ENCODE assay signal across 8 cellular contexts in the genomic region with DNA sequence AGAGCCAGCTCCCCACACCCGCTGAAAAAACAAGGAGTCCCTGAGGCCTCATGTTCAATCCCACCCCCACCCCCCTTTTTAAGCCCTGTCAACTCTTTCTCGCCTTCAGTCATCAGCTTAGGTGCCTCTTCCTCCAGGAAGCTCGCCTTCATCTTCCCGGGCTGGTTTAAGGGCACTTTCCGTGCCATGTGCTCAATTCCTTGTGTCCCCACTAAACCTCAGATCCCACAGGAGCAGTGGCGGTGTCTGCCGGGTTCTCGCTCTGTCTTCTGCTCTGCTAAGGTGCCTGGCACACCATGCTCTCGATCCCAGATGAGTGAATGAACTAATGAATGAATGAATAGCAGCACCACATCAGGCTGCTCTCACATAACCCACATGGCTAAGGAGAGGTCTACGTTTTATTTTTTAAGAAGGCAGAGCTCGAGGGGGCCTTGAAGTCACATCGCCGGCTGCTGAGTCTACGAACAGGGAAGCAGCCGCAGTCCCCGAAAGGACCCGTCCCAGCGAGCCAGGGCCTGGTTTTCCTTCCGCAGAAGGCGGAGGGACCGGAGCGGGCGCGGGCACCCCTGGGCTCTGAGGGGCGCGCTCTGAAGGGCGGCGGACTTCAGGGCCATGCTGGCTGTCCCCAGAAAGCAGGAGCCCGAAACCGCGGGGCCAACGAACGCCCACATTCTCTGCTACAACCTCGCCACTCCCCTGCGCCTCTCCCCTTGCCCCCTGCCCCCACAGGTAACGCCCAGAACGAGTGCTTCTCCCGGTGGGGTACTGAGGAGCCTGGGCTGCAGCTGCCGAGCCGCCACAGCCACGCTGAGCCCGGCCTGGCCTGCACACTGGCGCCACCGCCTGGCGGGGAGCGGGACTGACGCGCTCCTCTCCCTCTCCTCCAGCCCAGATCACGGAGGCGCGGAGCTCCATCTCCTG.
DNase-seq lines count a peak whose midpoint lies in the region; ATAC-seq and TF ChIP-seq lines count a peak whose summit lies in the region.

No MANE protein-coding gene starts in this region.

- H3K27ac Mint-ChIP-seq in activated CD8-positive, alpha-beta memory T cell treated with anti-CD3 and anti-CD28 coated beads, Interleukin-2, amount 10 ng/mL, durations not matched to agents 7 days and 5 days: no peak overlapping the region

- no peaks in the 10 kb centered on the region for H3K36me3 Mint-ChIP-seq in activated CD8-positive, alpha-beta memory T cell treated with anti-CD3 and anti-CD28 coated beads, Interleukin-2, amount 10 ng/mL, durations not matched to agents 7 days and 5 days

- CTCF ChIA-PET in activated CD8-positive, alpha-beta memory T cell treated with anti-CD3 and anti-CD28 coated beads, Interleukin-2, amount 10 ng/mL, durations not matched to agents 7 days and 5 days (lab: Charles Lee): interaction anchor here (0.7 to 3.1 kb wide), 32 partner anchors 9 to 552 kb away, joined by 3 to 33 read pairs (median 4); no protein-coding TSS in a partner anchor

- peak overlapping the region; percentile 39 for H3K4me3 Mint-ChIP-seq in activated CD8-positive, alpha-beta memory T cell treated with anti-CD3 and anti-CD28 coated beads, Interleukin-2, amount 10 ng/mL, durations not matched to agents 7 days and 5 days

- peaks cover 43% of the 10 kb centered on the region for H3K27me3 Mint-ChIP-seq in activated CD8-positive, alpha-beta memory T cell treated with anti-CD3 and anti-CD28 coated beads, Interleukin-2, amount 10 ng/mL, durations not matched to agents 7 days and 5 days

- peak; percentile 83 for DNase-seq in Ammon's horn (ENCODE audit: low spot score)
- DNase-seq in NCI-H748 (lab: John Stamatoyannopoulos, UW; ENCODE audit: unreplicated experiment): peak; percentile 65
- DNase-seq in activated CD8-positive, alpha-beta memory T cell treated with anti-CD3 and anti-CD28 coated beads, Interleukin-2, amount 10 ng/mL, durations not matched to agents 7 days and 5 days: peak; percentile 74
- DNase-seq in epithelial cell of esophagus (ENCODE audit: low read depth): peak; percentile 62
- peak; percentile 72 for DNase-seq in mucosa of gallbladder (ENCODE audit: low spot score)
- DNase-seq in stimulated activated CD8-positive, alpha-beta memory T cell treated with anti-CD3 and anti-CD28 coated beads, Interleukin-4, amount 100 ng/mL, for 1 hour (ENCODE audit: low read depth in 2 of 2, low spot score in 1 of 2): peak; percentile 15 to 39

- peak; percentile 79 for TF ChIP-seq CTCF in epithelial cell of esophagus (IDR thresholded peaks at IDR 0.05; ENCODE audit: insufficient read depth, low read depth, low read length, missing control alignments)

- H3K4me1 Mint-ChIP-seq in activated CD8-positive, alpha-beta memory T cell treated with anti-CD3 and anti-CD28 coated beads, Interleukin-2, amount 10 ng/mL, durations not matched to agents 7 days and 5 days: peaks cover 19% of the 10 kb centered on the region

- H3K4me3 ChIP-seq in epithelial cell of esophagus (ENCODE audit: low read length): peak overlapping the region; percentile 41

- no peaks in the 10 kb centered on the region for H3K9me3 Mint-ChIP-seq in activated CD8-positive, alpha-beta memory T cell treated with anti-CD3 and anti-CD28 coated beads, Interleukin-2, amount 10 ng/mL, durations not matched to agents 7 days and 5 days (ENCODE audit: low read depth)

- ATAC-seq in GM19043 (IDR thresholded peaks at IDR 0.05; ENCODE audit: low read depth, unreplicated experiment): peak; percentile 94
- ATAC-seq in HG03196 (IDR thresholded peaks at IDR 0.05; ENCODE audit: unreplicated experiment): peak; percentile 69
- peak; percentile 94 for ATAC-seq in activated CD8-positive, alpha-beta memory T cell treated with anti-CD3 and anti-CD28 coated beads, Interleukin-2, amount 10 ng/mL, durations not matched to agents 7 days and 5 days

Comparison
In these comparisons a context has a peak if more than half of its experiments do, and no peak if none do; other contexts are left out.
1. Peak in every context shown above with its lines: DNase-seq, ATAC-seq and H3K4me3 ChIP-seq.
2. DNase-seq: peak in every context shown above with its lines; median percentile 83 in Ammon's horn; 74 in activated CD8-positive, alpha-beta memory T cell treated with anti-CD3 and anti-CD28 coated beads, Interleukin-2, amount 10 ng/mL, durations not matched to agents 7 days and 5 days; 72 in mucosa of gallbladder; 65 in NCI-H748; 62 in epithelial cell of esophagus; 27 in stimulated activated CD8-positive, alpha-beta memory T cell treated with anti-CD3 and anti-CD28 coated beads, Interleukin-4, amount 100 ng/mL, for 1 hour.